Comparison of ENCODE assay signal across 1 cellular context in genomic region chr14:75303415-75303814, GRCh38.
TF ChIP-seq lines count a peak whose summit lies in the region.

No MANE protein-coding gene starts in this region.

TF ChIP-seq in WTC11, 78 proteins besides CTCF, POLR2A, EP300 and RAD21 (continued from another document):
- TF ChIP-seq AR (CRISPR knock-in tag; IDR thresholded peaks at IDR 0.05) = no peak
- no peak for TF ChIP-seq FOXP4 (CRISPR knock-in tag; IDR thresholded peaks at IDR 0.05)
- no peak for TF ChIP-seq SMAD4 (CRISPR knock-in tag; IDR thresholded peaks at IDR 0.05)
- TF ChIP-seq E2F4 (CRISPR knock-in tag; IDR thresholded peaks at IDR 0.05; ENCODE audit: borderline replicate concordance, low read depth) = no peak
TF ChIP-seq in WTC11: peak in this region for 0.
